In genomic region chr16:50303041-50303604, GRCh38 we compare ENCODE assay signal across 11 cellular contexts. TPM values are rescaled to one million over a fixed set of nuclear protein-coding genes. Genes with fewer than 3 reads are reported as not detected.
A peak's percentile ranks its signal among the peaks of the same experiment; 100 is the strongest.
DNase-seq lines count a peak whose midpoint lies in the region; ATAC-seq lines count a peak whose summit lies in the region.
"Had no signal": no experiment of that assay in that cellular context is flagged by ENCODE, and none has a peak within 500 bp of the region (broad histone marks: within the 10 kb centered on the region; RNA-seq: fewer than 3 reads in every experiment).

No MANE protein-coding gene starts in this region.

- H3K23ac ChIP-seq in neuronal stem cell (ENCODE audit: low read depth, low read length, poor library complexity): no peak overlapping the region

- no peak overlapping the region for H2BK15ac ChIP-seq in neuronal stem cell (ENCODE audit: low read length)

- H3K4me2 ChIP-seq in BLaER1: peak overlapping the region; percentile 82
- H3K4me2 ChIP-seq in neuronal stem cell (ENCODE audit: insufficient read depth, low read length, poor library complexity, severe bottlenecking): no peak overlapping the region

- H3K36me3 ChIP-seq in BLaER1: peaks cover 32% of the 10 kb centered on the region; the same call in 1 of the 2 replicates
- H3K36me3 ChIP-seq in H7 (replicated peaks; ENCODE audit: control insufficient read depth, insufficient read depth, low read length): no peaks in the 10 kb centered on the region
- H3K36me3 ChIP-seq in neuronal stem cell (replicated peaks in 1 of 2; ENCODE audit: control insufficient read depth in 2 of 2, insufficient read depth in 2 of 2, low read length in 2 of 2): no peaks in the 10 kb centered on the region

- H2BK5ac ChIP-seq in neuronal stem cell (ENCODE audit: low read length): no peak overlapping the region

- H3K9me3 ChIP-seq in BLaER1 (no peaks in the 10 kb centered on the region), neuronal stem cell (replicated peaks in 1 of 2; ENCODE audit: control insufficient read depth in 2 of 2, insufficient read depth in 1 of 2, low read depth in 1 of 2, low read length in 2 of 2) (peaks cover 0 to 1% of the 10 kb centered on the region in 2 donors)
- H3K9me3 ChIP-seq: stomach had no signal

- H3K4me1 ChIP-seq in BLaER1: peaks cover 63% of the 10 kb centered on the region
- no peaks in the 10 kb centered on the region for H3K4me1 ChIP-seq in neuronal stem cell (ENCODE audit: control insufficient read depth in 2 of 2, insufficient read depth in 1 of 2, low read depth in 1 of 2, low read length in 2 of 2)

- DNase-seq in H7 (peak; percentile 50), neuronal stem cell (ENCODE audit: low spot score) (no peak), NCI-H2107 treated with DMSO at 0.1 percent for 48 hours (lab: John Stamatoyannopoulos, UW; ENCODE audit: unreplicated experiment) (no peak), GM03348 (ENCODE audit: low spot score) (no peak), NCI-H1048 (lab: John Stamatoyannopoulos, UW) (no peak)
- DNase-seq: GM23248, NCI-H2171, stomach had no signal

- peak overlapping the region; percentile 75 for H2AK5ac ChIP-seq in neuronal stem cell (ENCODE audit: low read depth, low read length)

- H3K27me3 Mint-ChIP-seq in dendritic cell treated with granulocyte-macrophage colony-stimulating factor and Interleukin-4, amounts not matched to agents 40 ng/mL and 50 ng/mL, for 4 days: no peaks in the 10 kb centered on the region

- H3K4ac ChIP-seq in neuronal stem cell (ENCODE audit: low read length): no peak overlapping the region

- peaks cover 30% of the 10 kb centered on the region for H3K4me1 Mint-ChIP-seq in dendritic cell treated with granulocyte-macrophage colony-stimulating factor and Interleukin-4, amounts not matched to agents 40 ng/mL and 50 ng/mL, for 4 days (ENCODE audit: low read depth)

- no peak overlapping the region for H3K14ac ChIP-seq in neuronal stem cell (ENCODE audit: low read length)

- intact Hi-C loops in dendritic cell treated with granulocyte-macrophage colony-stimulating factor and Interleukin-4, amounts not matched to agents 40 ng/mL and 50 ng/mL, for 4 days (cut with micrococcal nuclease): no loop called here

- peak overlapping the region; percentile 53 for H3K27ac Mint-ChIP-seq in dendritic cell treated with granulocyte-macrophage colony-stimulating factor and Interleukin-4, amounts not matched to agents 40 ng/mL and 50 ng/mL, for 4 days

- H3K27me3 ChIP-seq in BLaER1: no peaks in the 10 kb centered on the region
- H3K27me3 ChIP-seq in H7 (ENCODE audit: control insufficient read depth, insufficient read depth, low read length): no peaks in the 10 kb centered on the region
- peaks cover 0 to 4% (median 0%) of the 10 kb centered on the region in 3 experiments for H3K27me3 ChIP-seq in neuronal stem cell (ENCODE audit: control insufficient read depth in 3 of 3, insufficient read depth in 3 of 3, low read depth in 1 of 3, low read length in 3 of 3)
- H3K27me3 ChIP-seq: stomach had no signal

- H4K91ac ChIP-seq in neuronal stem cell (ENCODE audit: low read depth, low read length, poor library complexity): no peak overlapping the region

- no peaks in the 10 kb centered on the region for H3K9me3 Mint-ChIP-seq in dendritic cell treated with granulocyte-macrophage colony-stimulating factor and Interleukin-4, amounts not matched to agents 40 ng/mL and 50 ng/mL, for 4 days

- peaks cover under 1% of the 10 kb centered on the region; the same call in 1 of the 2 replicates for H4K20me1 ChIP-seq in BLaER1

- no peak overlapping the region for H2BK12ac ChIP-seq in neuronal stem cell (ENCODE audit: low read length)

- H3K18ac ChIP-seq in neuronal stem cell (ENCODE audit: low read length): no peak overlapping the region

- no CpG with 5 or more reads among the region's 11 CpGs for WGBS in neuronal stem cell (ENCODE audit: extremely low coverage in 2 of 2, insufficient read length in 2 of 2, insufficient replicate concordance in 1 of 2), 2 donors

- H3K27ac ChIP-seq in BLaER1 (peak overlapping the region; percentile 65), neuronal stem cell (replicated peaks; ENCODE audit: low read length) (no peak overlapping the region)
- H3K27ac ChIP-seq: GM23248 had no signal

- H2BK120ac ChIP-seq in neuronal stem cell (ENCODE audit: low read depth, low read length): no peak overlapping the region

- H3K9ac ChIP-seq in BLaER1 (no peak overlapping the region), neuronal stem cell (ENCODE audit: low read depth, low read length, poor library complexity) (no peak overlapping the region)
- H3K9ac ChIP-seq: GM23248 had no signal

- ATAC-seq in GM19023 (IDR thresholded peaks at IDR 0.05; ENCODE audit: unreplicated experiment): no peak

- peaks cover 2% of the 10 kb centered on the region for H3K79me1 ChIP-seq in neuronal stem cell (ENCODE audit: low read depth, low read length)

- H3K4me3 Mint-ChIP-seq in dendritic cell treated with granulocyte-macrophage colony-stimulating factor and Interleukin-4, amounts not matched to agents 40 ng/mL and 50 ng/mL, for 4 days: no peak overlapping the region

- H2AFZ ChIP-seq in neuronal stem cell (ENCODE audit: low read length): no peak overlapping the region
- H2AFZ ChIP-seq: GM23248 had no signal

- H3K4me3 ChIP-seq in BLaER1 (no peak overlapping the region), H7 (ENCODE audit: insufficient read depth, low read depth, low read length) (no peak overlapping the region), neuronal stem cell (ENCODE audit: low read length in 2 of 2) (no peak overlapping the region)
- H3K4me3 ChIP-seq: GM23248, stomach had no signal

- H3K36me3 Mint-ChIP-seq in dendritic cell treated with granulocyte-macrophage colony-stimulating factor and Interleukin-4, amounts not matched to agents 40 ng/mL and 50 ng/mL, for 4 days (ENCODE audit: low read depth): peaks cover 100% of the 10 kb centered on the region

- no peak overlapping the region for H4K8ac ChIP-seq in neuronal stem cell (ENCODE audit: low read depth, low read length)

RNA-seq across cellular contexts. Expression of gene ADCY7, which starts 36.8 kb away (rescaled TPM):
- 2.2 and 2.5 TPM in 2 replicates for total RNA-seq in H7 (2014; rRNA removed; shearing (Covaris generic))
- 3.6 TPM for polyA plus RNA-seq in neuronal stem cell (2013, experiment 1 of 2)
- 3.3 TPM for polyA plus RNA-seq in neuronal stem cell (2013, experiment 2 of 2)
